ENCODE assay signal across 1 cellular context in genomic region chr3:161217496-161217895, GRCh38.
TF ChIP-seq lines count a peak whose summit lies in the region.

No MANE protein-coding gene starts in this region.

TF ChIP-seq in HepG2, 621 proteins besides CTCF, POLR2A, EP300 and RAD21 (continued from another document):
- TF ChIP-seq ARID5B (CRISPR knock-in tag; IDR thresholded peaks at IDR 0.05) (peak; percentile 70), RFX3 (CRISPR knock-in tag; IDR thresholded peaks at IDR 0.05) (no peak), HNF4G (IDR thresholded peaks at IDR 0.05; ENCODE audit: borderline replicate concordance, low read depth, low read length) (no peak), HNF4G (CRISPR knock-in tag; IDR thresholded peaks at IDR 0.05; ENCODE audit: borderline replicate concordance, low read depth) (no peak), ESRRA (CRISPR knock-in tag; IDR thresholded peaks at IDR 0.05; ENCODE audit: low read depth) (0 out of 2 replicates have a peak, but pooled peaks have one; percentile 39), HNF4A (CRISPR knock-in tag; IDR thresholded peaks at IDR 0.05) (peak; percentile 49; the same call in 1 of the 2 replicates), CREB1 (IDR thresholded peaks at IDR 0.05) (no peak), CREB1 (CRISPR knock-in tag; IDR thresholded peaks at IDR 0.05) (no peak), KDM1A (CRISPR knock-in tag; IDR thresholded peaks at IDR 0.05) (no peak), ZNF235 (CRISPR knock-in tag; IDR thresholded peaks at IDR 0.05; ENCODE audit: borderline replicate concordance) (no peak), ZNF326 (CRISPR knock-in tag; IDR thresholded peaks at IDR 0.05; ENCODE audit: borderline replicate concordance) (no peak), ATF3 (CRISPR knock-in tag; IDR thresholded peaks at IDR 0.05) (peak; percentile 69), ZBTB21 (CRISPR knock-in tag; IDR thresholded peaks at IDR 0.05) (no peak), FOXA3 (CRISPR knock-in tag; IDR thresholded peaks at IDR 0.05) (peak; percentile 44), ZBTB7B (CRISPR knock-in tag; IDR thresholded peaks at IDR 0.05) (no peak), RXRB (CRISPR knock-in tag; IDR thresholded peaks at IDR 0.05; ENCODE audit: borderline replicate concordance) (peak; percentile 62; the same call in 1 of the 2 replicates), LCORL (IDR thresholded peaks at IDR 0.05) (no peak), LCORL (CRISPR knock-in tag; IDR thresholded peaks at IDR 0.05) (0 out of 2 replicates have a peak, but pooled peaks have one; percentile 39), HMGXB3 (CRISPR knock-in tag; IDR thresholded peaks at IDR 0.05; ENCODE audit: borderline replicate concordance) (0 out of 2 replicates have a peak, but pooled peaks have one; percentile 36), POGZ (CRISPR knock-in tag; IDR thresholded peaks at IDR 0.05) (peak; percentile 60), SAP130 (CRISPR knock-in tag; IDR thresholded peaks at IDR 0.05; ENCODE audit: low read depth) (peak; percentile 47)
